In genomic region chr17:50346313-50347086, GRCh38 we compare ENCODE assay signal across 1 cellular context.
TF ChIP-seq lines count a peak whose summit lies in the region.

No MANE protein-coding gene starts in this region.

TF ChIP-seq in HepG2, 621 proteins besides CTCF, POLR2A, EP300 and RAD21 (continued from another document and continues in another):
- TF ChIP-seq, protein P1, sequence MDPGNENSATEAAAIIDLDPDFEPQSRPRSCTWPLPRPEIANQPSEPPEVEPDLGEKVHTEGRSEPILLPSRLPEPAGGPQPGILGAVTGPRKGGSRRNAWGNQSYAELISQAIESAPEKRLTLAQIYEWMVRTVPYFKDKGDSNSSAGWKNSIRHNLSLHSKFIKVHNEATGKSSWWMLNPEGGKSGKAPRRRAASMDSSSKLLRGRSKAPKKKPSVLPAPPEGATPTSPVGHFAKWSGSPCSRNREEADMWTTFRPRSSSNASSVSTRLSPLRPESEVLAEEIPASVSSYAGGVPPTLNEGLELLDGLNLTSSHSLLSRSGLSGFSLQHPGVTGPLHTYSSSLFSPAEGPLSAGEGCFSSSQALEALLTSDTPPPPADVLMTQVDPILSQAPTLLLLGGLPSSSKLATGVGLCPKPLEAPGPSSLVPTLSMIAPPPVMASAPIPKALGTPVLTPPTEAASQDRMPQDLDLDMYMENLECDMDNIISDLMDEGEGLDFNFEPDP (CRISPR knock-in tag; conservative IDR thresholded peaks at IDR 0.05) = 0 out of 2 replicates have a peak, but pooled peaks have one; percentile 79
- 0 out of 2 replicates have a peak, but pooled peaks have one; percentile 58 for TF ChIP-seq MYPOP (CRISPR knock-in tag; IDR thresholded peaks at IDR 0.05)
- TF ChIP-seq ZNF670 (CRISPR knock-in tag; IDR thresholded peaks at IDR 0.05; ENCODE audit: borderline replicate concordance) = peak; percentile 79; the same call in 1 of the 2 replicates
- no peak for TF ChIP-seq HDAC2 (CRISPR knock-in tag; IDR thresholded peaks at IDR 0.05)
- TF ChIP-seq, protein P2, sequence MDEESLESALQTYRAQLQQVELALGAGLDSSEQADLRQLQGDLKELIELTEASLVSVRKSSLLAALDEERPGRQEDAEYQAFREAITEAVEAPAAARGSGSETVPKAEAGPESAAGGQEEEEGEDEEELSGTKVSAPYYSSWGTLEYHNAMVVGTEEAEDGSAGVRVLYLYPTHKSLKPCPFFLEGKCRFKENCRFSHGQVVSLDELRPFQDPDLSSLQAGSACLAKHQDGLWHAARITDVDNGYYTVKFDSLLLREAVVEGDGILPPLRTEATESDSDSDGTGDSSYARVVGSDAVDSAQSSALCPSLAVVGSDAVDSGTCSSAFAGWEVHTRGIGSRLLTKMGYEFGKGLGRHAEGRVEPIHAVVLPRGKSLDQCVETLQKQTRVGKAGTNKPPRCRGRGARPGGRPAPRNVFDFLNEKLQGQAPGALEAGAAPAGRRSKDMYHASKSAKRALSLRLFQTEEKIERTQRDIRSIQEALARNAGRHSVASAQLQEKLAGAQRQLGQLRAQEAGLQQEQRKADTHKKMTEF (CRISPR knock-in tag; IDR thresholded peaks at IDR 0.05) = peak; percentile 19; the same call in 1 of the 2 replicates
- TF ChIP-seq ZNF781 (CRISPR knock-in tag; IDR thresholded peaks at IDR 0.05; ENCODE audit: borderline replicate concordance, not compliant biosample characterization) = peak; percentile 37
- TF ChIP-seq, protein P3, sequence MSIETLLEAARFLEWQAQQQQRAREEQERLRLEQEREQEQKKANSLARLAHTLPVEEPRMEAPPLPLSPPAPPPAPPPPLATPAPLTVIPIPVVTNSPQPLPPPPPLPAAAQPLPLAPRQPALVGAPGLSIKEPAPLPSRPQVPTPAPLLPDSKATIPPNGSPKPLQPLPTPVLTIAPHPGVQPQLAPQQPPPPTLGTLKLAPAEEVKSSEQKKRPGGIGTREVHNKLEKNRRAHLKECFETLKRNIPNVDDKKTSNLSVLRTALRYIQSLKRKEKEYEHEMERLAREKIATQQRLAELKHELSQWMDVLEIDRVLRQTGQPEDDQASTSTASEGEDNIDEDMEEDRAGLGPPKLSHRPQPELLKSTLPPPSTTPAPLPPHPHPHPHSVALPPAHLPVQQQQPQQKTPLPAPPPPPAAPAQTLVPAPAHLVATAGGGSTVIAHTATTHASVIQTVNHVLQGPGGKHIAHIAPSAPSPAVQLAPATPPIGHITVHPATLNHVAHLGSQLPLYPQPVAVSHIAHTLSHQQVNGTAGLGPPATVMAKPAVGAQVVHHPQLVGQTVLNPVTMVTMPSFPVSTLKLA (IDR thresholded peaks at IDR 0.05) = no peak
- TF ChIP-seq, protein P4, sequence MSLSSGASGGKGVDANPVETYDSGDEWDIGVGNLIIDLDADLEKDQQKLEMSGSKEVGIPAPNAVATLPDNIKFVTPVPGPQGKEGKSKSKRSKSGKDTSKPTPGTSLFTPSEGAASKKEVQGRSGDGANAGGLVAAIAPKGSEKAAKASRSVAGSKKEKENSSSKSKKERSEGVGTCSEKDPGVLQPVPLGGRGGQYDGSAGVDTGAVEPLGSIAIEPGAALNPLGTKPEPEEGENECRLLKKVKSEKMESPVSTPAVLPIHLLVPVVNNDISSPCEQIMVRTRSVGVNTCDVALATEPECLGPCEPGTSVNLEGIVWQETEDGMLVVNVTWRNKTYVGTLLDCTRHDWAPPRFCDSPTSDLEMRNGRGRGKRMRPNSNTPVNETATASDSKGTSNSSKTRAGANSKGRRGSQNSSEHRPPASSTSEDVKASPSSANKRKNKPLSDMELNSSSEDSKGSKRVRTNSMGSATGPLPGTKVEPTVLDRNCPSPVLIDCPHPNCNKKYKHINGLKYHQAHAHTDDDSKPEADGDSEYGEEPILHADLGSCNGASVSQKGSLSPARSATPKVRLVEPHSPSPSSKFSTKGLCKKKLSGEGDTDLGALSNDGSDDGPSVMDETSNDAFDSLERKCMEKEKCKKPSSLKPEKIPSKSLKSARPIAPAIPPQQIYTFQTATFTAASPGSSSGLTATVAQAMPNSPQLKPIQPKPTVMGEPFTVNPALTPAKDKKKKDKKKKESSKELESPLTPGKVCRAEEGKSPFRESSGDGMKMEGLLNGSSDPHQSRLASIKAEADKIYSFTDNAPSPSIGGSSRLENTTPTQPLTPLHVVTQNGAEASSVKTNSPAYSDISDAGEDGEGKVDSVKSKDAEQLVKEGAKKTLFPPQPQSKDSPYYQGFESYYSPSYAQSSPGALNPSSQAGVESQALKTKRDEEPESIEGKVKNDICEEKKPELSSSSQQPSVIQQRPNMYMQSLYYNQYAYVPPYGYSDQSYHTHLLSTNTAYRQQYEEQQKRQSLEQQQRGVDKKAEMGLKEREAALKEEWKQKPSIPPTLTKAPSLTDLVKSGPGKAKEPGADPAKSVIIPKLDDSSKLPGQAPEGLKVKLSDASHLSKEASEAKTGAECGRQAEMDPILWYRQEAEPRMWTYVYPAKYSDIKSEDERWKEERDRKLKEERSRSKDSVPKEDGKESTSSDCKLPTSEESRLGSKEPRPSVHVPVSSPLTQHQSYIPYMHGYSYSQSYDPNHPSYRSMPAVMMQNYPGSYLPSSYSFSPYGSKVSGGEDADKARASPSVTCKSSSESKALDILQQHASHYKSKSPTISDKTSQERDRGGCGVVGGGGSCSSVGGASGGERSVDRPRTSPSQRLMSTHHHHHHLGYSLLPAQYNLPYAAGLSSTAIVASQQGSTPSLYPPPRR (CRISPR knock-in tag; IDR thresholded peaks at IDR 0.05; ENCODE audit: borderline replicate concordance) = 0 out of 2 replicates have a peak, but pooled peaks have one; percentile 18
- peak; percentile 59; the same call in 1 of the 2 replicates for TF ChIP-seq KDM3A (CRISPR knock-in tag; IDR thresholded peaks at IDR 0.05; ENCODE audit: low read depth)
- TF ChIP-seq NCOA2 (CRISPR knock-in tag; IDR thresholded peaks at IDR 0.05) = 0 out of 2 replicates have a peak, but pooled peaks have one; percentile 12
- TF ChIP-seq SSRP1 (CRISPR knock-in tag; IDR thresholded peaks at IDR 0.05) = no peak; the same call in 1 of the 2 replicates
- peak; percentile 58; the same call in 1 of the 2 replicates for TF ChIP-seq ARNTL (CRISPR knock-in tag; IDR thresholded peaks at IDR 0.05)
- TF ChIP-seq, protein P5, sequence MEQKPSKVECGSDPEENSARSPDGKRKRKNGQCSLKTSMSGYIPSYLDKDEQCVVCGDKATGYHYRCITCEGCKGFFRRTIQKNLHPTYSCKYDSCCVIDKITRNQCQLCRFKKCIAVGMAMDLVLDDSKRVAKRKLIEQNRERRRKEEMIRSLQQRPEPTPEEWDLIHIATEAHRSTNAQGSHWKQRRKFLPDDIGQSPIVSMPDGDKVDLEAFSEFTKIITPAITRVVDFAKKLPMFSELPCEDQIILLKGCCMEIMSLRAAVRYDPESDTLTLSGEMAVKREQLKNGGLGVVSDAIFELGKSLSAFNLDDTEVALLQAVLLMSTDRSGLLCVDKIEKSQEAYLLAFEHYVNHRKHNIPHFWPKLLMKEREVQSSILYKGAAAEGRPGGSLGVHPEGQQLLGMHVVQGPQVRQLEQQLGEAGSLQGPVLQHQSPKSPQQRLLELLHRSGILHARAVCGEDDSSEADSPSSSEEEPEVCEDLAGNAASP (CRISPR knock-in tag; IDR thresholded peaks at IDR 0.05; ENCODE audit: borderline replicate concordance) = peak; percentile 28; the same call in 1 of the 2 replicates
- peak; percentile 61; the same call in 1 of the 2 replicates for TF ChIP-seq ZNF33B (CRISPR knock-in tag; IDR thresholded peaks at IDR 0.05)
- TF ChIP-seq, protein P6, sequence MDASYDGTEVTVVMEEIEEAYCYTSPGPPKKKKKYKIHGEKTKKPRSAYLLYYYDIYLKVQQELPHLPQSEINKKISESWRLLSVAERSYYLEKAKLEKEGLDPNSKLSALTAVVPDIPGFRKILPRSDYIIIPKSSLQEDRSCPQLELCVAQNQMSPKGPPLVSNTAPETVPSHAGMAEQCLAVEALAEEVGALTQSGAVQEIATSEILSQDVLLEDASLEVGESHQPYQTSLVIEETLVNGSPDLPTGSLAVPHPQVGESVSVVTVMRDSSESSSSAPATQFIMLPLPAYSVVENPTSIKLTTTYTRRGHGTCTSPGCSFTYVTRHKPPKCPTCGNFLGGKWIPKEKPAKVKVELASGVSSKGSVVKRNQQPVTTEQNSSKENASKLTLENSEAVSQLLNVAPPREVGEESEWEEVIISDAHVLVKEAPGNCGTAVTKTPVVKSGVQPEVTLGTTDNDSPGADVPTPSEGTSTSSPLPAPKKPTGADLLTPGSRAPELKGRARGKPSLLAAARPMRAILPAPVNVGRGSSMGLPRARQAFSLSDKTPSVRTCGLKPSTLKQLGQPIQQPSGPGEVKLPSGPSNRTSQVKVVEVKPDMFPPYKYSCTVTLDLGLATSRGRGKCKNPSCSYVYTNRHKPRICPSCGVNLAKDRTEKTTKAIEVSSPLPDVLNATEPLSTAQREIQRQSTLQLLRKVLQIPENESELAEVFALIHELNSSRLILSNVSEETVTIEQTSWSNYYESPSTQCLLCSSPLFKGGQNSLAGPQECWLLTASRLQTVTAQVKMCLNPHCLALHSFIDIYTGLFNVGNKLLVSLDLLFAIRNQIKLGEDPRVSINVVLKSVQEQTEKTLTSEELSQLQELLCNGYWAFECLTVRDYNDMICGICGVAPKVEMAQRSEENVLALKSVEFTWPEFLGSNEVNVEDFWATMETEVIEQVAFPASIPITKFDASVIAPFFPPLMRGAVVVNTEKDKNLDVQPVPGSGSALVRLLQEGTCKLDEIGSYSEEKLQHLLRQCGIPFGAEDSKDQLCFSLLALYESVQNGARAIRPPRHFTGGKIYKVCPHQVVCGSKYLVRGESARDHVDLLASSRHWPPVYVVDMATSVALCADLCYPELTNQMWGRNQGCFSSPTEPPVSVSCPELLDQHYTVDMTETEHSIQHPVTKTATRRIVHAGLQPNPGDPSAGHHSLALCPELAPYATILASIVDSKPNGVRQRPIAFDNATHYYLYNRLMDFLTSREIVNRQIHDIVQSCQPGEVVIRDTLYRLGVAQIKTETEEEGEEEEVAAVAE (CRISPR knock-in tag; IDR thresholded peaks at IDR 0.05; ENCODE audit: borderline replicate concordance) = peak; percentile 55; the same call in 1 of the 2 replicates
- no peak for TF ChIP-seq PBX2 (CRISPR knock-in tag; IDR thresholded peaks at IDR 0.05)
- no peak for TF ChIP-seq DRAP1 (CRISPR knock-in tag; IDR thresholded peaks at IDR 0.05)
- no peak; the same call in 1 of the 2 replicates for TF ChIP-seq TGIF2 (CRISPR knock-in tag; IDR thresholded peaks at IDR 0.05)
- no peak for TF ChIP-seq RARG (CRISPR knock-in tag; IDR thresholded peaks at IDR 0.05; ENCODE audit: low read depth)
- TF ChIP-seq, protein P7, sequence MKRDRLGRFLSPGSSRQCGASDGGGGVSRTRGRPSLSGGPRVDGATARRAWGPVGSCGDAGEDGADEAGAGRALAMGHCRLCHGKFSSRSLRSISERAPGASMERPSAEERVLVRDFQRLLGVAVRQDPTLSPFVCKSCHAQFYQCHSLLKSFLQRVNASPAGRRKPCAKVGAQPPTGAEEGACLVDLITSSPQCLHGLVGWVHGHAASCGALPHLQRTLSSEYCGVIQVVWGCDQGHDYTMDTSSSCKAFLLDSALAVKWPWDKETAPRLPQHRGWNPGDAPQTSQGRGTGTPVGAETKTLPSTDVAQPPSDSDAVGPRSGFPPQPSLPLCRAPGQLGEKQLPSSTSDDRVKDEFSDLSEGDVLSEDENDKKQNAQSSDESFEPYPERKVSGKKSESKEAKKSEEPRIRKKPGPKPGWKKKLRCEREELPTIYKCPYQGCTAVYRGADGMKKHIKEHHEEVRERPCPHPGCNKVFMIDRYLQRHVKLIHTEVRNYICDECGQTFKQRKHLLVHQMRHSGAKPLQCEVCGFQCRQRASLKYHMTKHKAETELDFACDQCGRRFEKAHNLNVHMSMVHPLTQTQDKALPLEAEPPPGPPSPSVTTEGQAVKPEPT (CRISPR knock-in tag; IDR thresholded peaks at IDR 0.05; ENCODE audit: low read depth) = 0 out of 2 replicates have a peak, but pooled peaks have one; percentile 26
- TF ChIP-seq KDM2A (CRISPR knock-in tag; IDR thresholded peaks at IDR 0.05; ENCODE audit: borderline replicate concordance, low read depth) = peak; percentile 65
- 0 out of 2 replicates have a peak, but pooled peaks have one; percentile 29 for TF ChIP-seq PRDM10 (CRISPR knock-in tag; IDR thresholded peaks at IDR 0.05; ENCODE audit: low read depth)
- TF ChIP-seq KAT8 (CRISPR knock-in tag; IDR thresholded peaks at IDR 0.05) = peak; percentile 56; the same call in 1 of the 2 replicates
- 0 out of 2 replicates have a peak, but pooled peaks have one; percentile 38 for TF ChIP-seq ZNF839 (CRISPR knock-in tag; IDR thresholded peaks at IDR 0.05; ENCODE audit: borderline replicate concordance)
- TF ChIP-seq ZNF816 (CRISPR knock-in tag; IDR thresholded peaks at IDR 0.05; ENCODE audit: borderline replicate concordance) = peak; percentile 65; the same call in 1 of the 2 replicates
